8 cellular contexts compared by ENCODE assay signal in the genomic region with DNA sequence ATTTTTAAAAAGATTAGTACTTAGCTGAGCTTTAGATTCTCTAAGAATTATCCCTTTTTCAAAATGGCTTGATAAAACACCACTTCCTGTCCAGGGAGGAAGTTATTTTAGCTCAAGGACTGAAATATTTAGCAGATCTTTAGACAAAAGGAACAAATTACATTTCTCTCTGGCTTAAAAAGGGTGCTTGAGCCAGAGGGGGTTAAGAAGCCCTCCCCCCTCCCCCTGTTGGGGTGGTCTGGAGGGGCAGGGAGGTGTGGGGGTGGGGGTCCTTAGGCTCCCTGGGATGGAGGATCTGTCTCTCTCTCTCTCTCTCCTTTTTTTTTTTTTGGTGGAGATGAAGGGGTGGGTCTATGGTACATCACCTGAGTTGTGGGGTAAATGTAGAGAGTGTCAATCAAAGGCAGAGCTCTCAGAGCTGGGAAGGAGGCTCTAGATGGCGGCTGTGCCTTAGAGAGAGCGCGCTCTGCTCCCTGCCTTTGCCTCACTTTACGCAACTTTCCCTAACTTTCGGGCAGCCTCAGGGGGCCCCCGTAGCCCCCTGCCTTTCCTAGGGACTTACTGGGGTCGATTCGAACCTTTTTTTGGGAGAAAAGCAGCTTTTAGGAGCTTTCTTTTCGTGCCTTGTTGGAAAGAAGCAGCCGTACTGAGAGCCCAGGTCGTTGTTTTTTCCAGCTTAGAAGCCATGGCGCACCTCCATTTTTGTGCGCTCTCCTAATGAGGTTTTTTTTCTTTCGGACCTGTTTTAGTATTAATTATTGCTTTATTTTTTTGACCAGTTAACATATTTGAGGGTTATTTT.
DNase-seq lines count a peak whose midpoint lies in the region; ATAC-seq and TF ChIP-seq lines count a peak whose summit lies in the region.

Gene CHD2 (plus strand): TSS at position 415 of the 802 bp plus-strand sequence. CDS start 914 bp downstream, outside the sequence.

- 0 out of 2 replicates have a peak, but pooled peaks have one; percentile 8 for TF ChIP-seq CTCF in VCaP (conservative IDR thresholded peaks at IDR 0.05)

- peak; percentile 60 for DNase-seq in AG20443 (ENCODE audit: low spot score)
- peak; percentile 84 for DNase-seq in NCI-H2227 (lab: John Stamatoyannopoulos, UW; ENCODE audit: unreplicated experiment)
- peak; percentile 86 for DNase-seq in central memory CD4-positive, alpha-beta T cell
- peak; percentile 91 for DNase-seq in islet precursor cell
- peak; percentile 48 for DNase-seq in stimulated activated CD4-positive, alpha-beta T cell treated with anti-CD3 and anti-CD28 coated beads, Interleukin-12 subunit alpha, Interleukin-12 subunit beta, amount 100 ng/mL, for 4 hours

- H3K27ac ChIP-seq in VCaP, result peak within 1 kb of the TSS; percentile 96

- ATAC-seq in GM19025 (IDR thresholded peaks at IDR 0.05; ENCODE audit: low read depth, unreplicated experiment) (peak; percentile 38), HG03175 (IDR thresholded peaks at IDR 0.05; ENCODE audit: unreplicated experiment) (peak; percentile 75)

Comparison
In these comparisons a context has a peak if more than half of its experiments do, and no peak if none do; other contexts are left out.
1. Peak in every context shown above with its lines: DNase-seq, ATAC-seq and H3K27ac ChIP-seq.